ENCODE assay signal across 1 cellular context in the genomic region with DNA sequence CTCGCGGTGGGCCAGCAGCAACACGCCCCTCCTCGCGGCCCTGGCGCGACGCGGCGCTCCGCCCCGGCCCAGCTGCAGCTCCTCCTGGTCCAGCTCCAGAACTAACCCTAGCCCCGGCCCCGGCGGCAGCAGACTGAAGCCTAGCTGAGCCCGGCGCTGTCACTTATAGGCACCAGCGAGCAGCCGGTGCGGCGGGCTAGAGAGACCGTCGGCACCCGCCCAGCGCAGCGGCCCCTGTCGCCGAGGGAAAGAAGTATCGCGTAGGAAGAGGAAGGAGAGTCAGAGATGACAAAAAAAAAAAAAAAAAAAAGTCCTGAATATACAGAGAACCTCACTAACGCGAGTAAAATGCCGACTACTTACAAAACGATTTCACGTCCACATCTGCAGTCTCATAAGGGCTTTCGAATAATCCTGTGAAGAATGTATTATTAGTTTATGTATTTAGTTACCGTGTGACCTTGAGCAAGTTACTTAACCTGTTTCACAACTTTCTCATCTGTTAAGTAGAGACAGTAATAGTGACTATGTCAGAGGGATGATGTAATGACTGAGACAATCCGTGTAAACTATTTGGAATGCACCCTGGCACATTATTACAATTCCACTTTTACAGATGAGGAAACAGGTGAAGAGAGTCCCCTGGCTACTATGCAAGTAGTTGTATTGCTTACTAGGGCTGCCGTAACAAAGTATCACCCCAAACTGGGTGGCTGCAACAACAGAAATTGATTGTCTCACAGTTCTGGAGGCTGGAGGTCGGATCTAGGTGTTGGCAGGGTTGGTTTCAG.
TF ChIP-seq lines count a peak whose summit lies in the region.

A gene (minus strand): TSS at position 135 of the 791 bp plus-strand sequence. CDS start 791 bp downstream, outside the sequence.

TF ChIP-seq in HepG2, 621 proteins besides CTCF, POLR2A, EP300 and RAD21 (continued from another document and continues in another):
- TF ChIP-seq ZSCAN9 (CRISPR knock-in tag; IDR thresholded peaks at IDR 0.05; ENCODE audit: borderline replicate concordance), result peak; percentile 95
- TF ChIP-seq ZNF256 (CRISPR knock-in tag; conservative IDR thresholded peaks at IDR 0.05), result peak; percentile 83; the same call in 1 of the 2 replicates
- TF ChIP-seq, protein P1, sequence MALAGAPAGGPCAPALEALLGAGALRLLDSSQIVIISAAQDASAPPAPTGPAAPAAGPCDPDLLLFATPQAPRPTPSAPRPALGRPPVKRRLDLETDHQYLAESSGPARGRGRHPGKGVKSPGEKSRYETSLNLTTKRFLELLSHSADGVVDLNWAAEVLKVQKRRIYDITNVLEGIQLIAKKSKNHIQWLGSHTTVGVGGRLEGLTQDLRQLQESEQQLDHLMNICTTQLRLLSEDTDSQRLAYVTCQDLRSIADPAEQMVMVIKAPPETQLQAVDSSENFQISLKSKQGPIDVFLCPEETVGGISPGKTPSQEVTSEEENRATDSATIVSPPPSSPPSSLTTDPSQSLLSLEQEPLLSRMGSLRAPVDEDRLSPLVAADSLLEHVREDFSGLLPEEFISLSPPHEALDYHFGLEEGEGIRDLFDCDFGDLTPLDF (CRISPR knock-in tag; IDR thresholded peaks at IDR 0.05), result peak; percentile 83
- peak; percentile 83; the same call in 1 of the 2 replicates for TF ChIP-seq ZNF329 (CRISPR knock-in tag; IDR thresholded peaks at IDR 0.05; ENCODE audit: low read depth)
- peak; percentile 93; the same call in 1 of the 2 replicates for TF ChIP-seq SATB2 (CRISPR knock-in tag; IDR thresholded peaks at IDR 0.05)
- TF ChIP-seq HOXA5 (CRISPR knock-in tag; IDR thresholded peaks at IDR 0.05), result peak; percentile 86; the same call in 1 of the 2 replicates
- no peak for TF ChIP-seq ZNF383 (CRISPR knock-in tag; IDR thresholded peaks at IDR 0.05; ENCODE audit: borderline replicate concordance)
- peak; percentile 82; the same call in 1 of the 2 replicates for TF ChIP-seq ZNF589 (CRISPR knock-in tag; conservative IDR thresholded peaks at IDR 0.05)
- no peak; the same call in 1 of the 2 replicates for TF ChIP-seq ZNF780A (CRISPR knock-in tag; IDR thresholded peaks at IDR 0.05)
- TF ChIP-seq ZNF12 (CRISPR knock-in tag; IDR thresholded peaks at IDR 0.05), result peak; percentile 59; the same call in 1 of the 2 replicates
- no peak for TF ChIP-seq ZNF746 (CRISPR knock-in tag; IDR thresholded peaks at IDR 0.05)
- peak; percentile 96 for TF ChIP-seq ZNF564 (CRISPR knock-in tag; IDR thresholded peaks at IDR 0.05)
- TF ChIP-seq, protein P2, sequence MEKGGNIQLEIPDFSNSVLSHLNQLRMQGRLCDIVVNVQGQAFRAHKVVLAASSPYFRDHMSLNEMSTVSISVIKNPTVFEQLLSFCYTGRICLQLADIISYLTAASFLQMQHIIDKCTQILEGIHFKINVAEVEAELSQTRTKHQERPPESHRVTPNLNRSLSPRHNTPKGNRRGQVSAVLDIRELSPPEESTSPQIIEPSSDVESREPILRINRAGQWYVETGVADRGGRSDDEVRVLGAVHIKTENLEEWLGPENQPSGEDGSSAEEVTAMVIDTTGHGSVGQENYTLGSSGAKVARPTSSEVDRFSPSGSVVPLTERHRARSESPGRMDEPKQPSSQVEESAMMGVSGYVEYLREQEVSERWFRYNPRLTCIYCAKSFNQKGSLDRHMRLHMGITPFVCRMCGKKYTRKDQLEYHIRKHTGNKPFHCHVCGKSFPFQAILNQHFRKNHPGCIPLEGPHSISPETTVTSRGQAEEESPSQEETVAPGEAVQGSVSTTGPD (CRISPR knock-in tag; IDR thresholded peaks at IDR 0.05), result no peak
- TF ChIP-seq, protein P3, sequence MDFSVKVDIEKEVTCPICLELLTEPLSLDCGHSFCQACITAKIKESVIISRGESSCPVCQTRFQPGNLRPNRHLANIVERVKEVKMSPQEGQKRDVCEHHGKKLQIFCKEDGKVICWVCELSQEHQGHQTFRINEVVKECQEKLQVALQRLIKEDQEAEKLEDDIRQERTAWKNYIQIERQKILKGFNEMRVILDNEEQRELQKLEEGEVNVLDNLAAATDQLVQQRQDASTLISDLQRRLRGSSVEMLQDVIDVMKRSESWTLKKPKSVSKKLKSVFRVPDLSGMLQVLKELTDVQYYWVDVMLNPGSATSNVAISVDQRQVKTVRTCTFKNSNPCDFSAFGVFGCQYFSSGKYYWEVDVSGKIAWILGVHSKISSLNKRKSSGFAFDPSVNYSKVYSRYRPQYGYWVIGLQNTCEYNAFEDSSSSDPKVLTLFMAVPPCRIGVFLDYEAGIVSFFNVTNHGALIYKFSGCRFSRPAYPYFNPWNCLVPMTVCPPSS (IDR thresholded peaks at IDR 0.05), result no peak
- TF ChIP-seq, protein P4, sequence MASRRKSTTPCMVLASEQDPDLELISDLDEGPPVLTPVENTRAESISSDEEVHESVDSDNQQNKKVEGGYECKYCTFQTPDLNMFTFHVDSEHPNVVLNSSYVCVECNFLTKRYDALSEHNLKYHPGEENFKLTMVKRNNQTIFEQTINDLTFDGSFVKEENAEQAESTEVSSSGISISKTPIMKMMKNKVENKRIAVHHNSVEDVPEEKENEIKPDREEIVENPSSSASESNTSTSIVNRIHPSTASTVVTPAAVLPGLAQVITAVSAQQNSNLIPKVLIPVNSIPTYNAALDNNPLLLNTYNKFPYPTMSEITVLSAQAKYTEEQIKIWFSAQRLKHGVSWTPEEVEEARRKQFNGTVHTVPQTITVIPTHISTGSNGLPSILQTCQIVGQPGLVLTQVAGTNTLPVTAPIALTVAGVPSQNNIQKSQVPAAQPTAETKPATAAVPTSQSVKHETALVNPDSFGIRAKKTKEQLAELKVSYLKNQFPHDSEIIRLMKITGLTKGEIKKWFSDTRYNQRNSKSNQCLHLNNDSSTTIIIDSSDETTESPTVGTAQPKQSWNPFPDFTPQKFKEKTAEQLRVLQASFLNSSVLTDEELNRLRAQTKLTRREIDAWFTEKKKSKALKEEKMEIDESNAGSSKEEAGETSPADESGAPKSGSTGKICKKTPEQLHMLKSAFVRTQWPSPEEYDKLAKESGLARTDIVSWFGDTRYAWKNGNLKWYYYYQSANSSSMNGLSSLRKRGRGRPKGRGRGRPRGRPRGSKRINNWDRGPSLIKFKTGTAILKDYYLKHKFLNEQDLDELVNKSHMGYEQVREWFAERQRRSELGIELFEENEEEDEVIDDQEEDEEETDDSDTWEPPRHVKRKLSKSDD (CRISPR knock-in tag; IDR thresholded peaks at IDR 0.05; ENCODE audit: low read depth), result peak; percentile 49
- TF ChIP-seq, protein P5, sequence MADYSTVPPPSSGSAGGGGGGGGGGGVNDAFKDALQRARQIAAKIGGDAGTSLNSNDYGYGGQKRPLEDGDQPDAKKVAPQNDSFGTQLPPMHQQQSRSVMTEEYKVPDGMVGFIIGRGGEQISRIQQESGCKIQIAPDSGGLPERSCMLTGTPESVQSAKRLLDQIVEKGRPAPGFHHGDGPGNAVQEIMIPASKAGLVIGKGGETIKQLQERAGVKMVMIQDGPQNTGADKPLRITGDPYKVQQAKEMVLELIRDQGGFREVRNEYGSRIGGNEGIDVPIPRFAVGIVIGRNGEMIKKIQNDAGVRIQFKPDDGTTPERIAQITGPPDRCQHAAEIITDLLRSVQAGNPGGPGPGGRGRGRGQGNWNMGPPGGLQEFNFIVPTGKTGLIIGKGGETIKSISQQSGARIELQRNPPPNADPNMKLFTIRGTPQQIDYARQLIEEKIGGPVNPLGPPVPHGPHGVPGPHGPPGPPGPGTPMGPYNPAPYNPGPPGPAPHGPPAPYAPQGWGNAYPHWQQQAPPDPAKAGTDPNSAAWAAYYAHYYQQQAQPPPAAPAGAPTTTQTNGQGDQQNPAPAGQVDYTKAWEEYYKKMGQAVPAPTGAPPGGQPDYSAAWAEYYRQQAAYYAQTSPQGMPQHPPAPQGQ (CRISPR knock-in tag; IDR thresholded peaks at IDR 0.05; ENCODE audit: borderline replicate concordance), result no peak
- TF ChIP-seq, protein P6, sequence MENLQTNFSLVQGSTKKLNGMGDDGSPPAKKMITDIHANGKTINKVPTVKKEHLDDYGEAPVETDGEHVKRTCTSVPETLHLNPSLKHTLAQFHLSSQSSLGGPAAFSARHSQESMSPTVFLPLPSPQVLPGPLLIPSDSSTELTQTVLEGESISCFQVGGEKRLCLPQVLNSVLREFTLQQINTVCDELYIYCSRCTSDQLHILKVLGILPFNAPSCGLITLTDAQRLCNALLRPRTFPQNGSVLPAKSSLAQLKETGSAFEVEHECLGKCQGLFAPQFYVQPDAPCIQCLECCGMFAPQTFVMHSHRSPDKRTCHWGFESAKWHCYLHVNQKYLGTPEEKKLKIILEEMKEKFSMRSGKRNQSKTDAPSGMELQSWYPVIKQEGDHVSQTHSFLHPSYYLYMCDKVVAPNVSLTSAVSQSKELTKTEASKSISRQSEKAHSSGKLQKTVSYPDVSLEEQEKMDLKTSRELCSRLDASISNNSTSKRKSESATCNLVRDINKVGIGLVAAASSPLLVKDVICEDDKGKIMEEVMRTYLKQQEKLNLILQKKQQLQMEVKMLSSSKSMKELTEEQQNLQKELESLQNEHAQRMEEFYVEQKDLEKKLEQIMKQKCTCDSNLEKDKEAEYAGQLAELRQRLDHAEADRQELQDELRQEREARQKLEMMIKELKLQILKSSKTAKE (CRISPR knock-in tag; IDR thresholded peaks at IDR 0.05; ENCODE audit: borderline replicate concordance), result peak; percentile 47; the same call in 1 of the 2 replicates
- no peak for TF ChIP-seq TRIM24 (CRISPR knock-in tag; IDR thresholded peaks at IDR 0.05)
- TF ChIP-seq REXO4 (CRISPR knock-in tag; IDR thresholded peaks at IDR 0.05; ENCODE audit: borderline replicate concordance), result no peak
- TF ChIP-seq CCDC6 (CRISPR knock-in tag; IDR thresholded peaks at IDR 0.05), result peak; percentile 95; the same call in 1 of the 2 replicates
- TF ChIP-seq ATRX (CRISPR knock-in tag; IDR thresholded peaks at IDR 0.05; ENCODE audit: borderline replicate concordance), result no peak
- no peak for TF ChIP-seq SMAD1 (CRISPR knock-in tag; IDR thresholded peaks at IDR 0.05; ENCODE audit: borderline replicate concordance, low read depth)
- TF ChIP-seq ZNF558 (CRISPR knock-in tag; IDR thresholded peaks at IDR 0.05; ENCODE audit: borderline replicate concordance), result peak; percentile 80; the same call in 1 of the 2 replicates
- TF ChIP-seq, protein P7, sequence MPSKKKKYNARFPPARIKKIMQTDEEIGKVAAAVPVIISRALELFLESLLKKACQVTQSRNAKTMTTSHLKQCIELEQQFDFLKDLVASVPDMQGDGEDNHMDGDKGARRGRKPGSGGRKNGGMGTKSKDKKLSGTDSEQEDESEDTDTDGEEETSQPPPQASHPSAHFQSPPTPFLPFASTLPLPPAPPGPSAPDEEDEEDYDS (CRISPR knock-in tag; IDR thresholded peaks at IDR 0.05), result peak; percentile 99
- no peak for TF ChIP-seq ZNF552 (CRISPR knock-in tag; IDR thresholded peaks at IDR 0.05; ENCODE audit: borderline replicate concordance)
- peak; percentile 93 for TF ChIP-seq NKX3-1 (CRISPR knock-in tag; IDR thresholded peaks at IDR 0.05)
- TF ChIP-seq ATM (IDR thresholded peaks at IDR 0.05; ENCODE audit: borderline replicate concordance), result no peak
- TF ChIP-seq, protein P8, sequence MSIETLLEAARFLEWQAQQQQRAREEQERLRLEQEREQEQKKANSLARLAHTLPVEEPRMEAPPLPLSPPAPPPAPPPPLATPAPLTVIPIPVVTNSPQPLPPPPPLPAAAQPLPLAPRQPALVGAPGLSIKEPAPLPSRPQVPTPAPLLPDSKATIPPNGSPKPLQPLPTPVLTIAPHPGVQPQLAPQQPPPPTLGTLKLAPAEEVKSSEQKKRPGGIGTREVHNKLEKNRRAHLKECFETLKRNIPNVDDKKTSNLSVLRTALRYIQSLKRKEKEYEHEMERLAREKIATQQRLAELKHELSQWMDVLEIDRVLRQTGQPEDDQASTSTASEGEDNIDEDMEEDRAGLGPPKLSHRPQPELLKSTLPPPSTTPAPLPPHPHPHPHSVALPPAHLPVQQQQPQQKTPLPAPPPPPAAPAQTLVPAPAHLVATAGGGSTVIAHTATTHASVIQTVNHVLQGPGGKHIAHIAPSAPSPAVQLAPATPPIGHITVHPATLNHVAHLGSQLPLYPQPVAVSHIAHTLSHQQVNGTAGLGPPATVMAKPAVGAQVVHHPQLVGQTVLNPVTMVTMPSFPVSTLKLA (IDR thresholded peaks at IDR 0.05), result no peak
- no peak; the same call in 1 of the 2 replicates for TF ChIP-seq SOX5 (CRISPR knock-in tag; IDR thresholded peaks at IDR 0.05; ENCODE audit: borderline replicate concordance)
- no peak for TF ChIP-seq NPAS2 (CRISPR knock-in tag; IDR thresholded peaks at IDR 0.05; ENCODE audit: borderline replicate concordance)
- no peak for TF ChIP-seq MAFG (CRISPR knock-in tag; IDR thresholded peaks at IDR 0.05)
- TF ChIP-seq ZNF777 (CRISPR knock-in tag; IDR thresholded peaks at IDR 0.05), result peak; percentile 72; the same call in 1 of the 2 replicates
- no peak for TF ChIP-seq ZBTB3 (CRISPR knock-in tag; IDR thresholded peaks at IDR 0.05; ENCODE audit: borderline replicate concordance, low read depth)
- TF ChIP-seq GFI1 (CRISPR knock-in tag; IDR thresholded peaks at IDR 0.05; ENCODE audit: borderline replicate concordance), result 0 out of 2 replicates have a peak, but pooled peaks have one; percentile 55
- no peak for TF ChIP-seq FIP1L1 (IDR thresholded peaks at IDR 0.05; ENCODE audit: borderline replicate concordance, insufficient read depth, low read depth, low read length)
- TF ChIP-seq TCF7L2 (IDR thresholded peaks at IDR 0.05; ENCODE audit: low read depth, low read length), result no peak
- TF ChIP-seq, protein P9, sequence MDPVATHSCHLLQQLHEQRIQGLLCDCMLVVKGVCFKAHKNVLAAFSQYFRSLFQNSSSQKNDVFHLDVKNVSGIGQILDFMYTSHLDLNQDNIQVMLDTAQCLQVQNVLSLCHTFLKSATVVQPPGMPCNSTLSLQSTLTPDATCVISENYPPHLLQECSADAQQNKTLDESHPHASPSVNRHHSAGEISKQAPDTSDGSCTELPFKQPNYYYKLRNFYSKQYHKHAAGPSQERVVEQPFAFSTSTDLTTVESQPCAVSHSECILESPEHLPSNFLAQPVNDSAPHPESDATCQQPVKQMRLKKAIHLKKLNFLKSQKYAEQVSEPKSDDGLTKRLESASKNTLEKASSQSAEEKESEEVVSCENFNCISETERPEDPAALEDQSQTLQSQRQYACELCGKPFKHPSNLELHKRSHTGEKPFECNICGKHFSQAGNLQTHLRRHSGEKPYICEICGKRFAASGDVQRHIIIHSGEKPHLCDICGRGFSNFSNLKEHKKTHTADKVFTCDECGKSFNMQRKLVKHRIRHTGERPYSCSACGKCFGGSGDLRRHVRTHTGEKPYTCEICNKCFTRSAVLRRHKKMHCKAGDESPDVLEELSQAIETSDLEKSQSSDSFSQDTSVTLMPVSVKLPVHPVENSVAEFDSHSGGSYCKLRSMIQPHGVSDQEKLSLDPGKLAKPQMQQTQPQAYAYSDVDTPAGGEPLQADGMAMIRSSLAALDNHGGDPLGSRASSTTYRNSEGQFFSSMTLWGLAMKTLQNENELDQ (CRISPR knock-in tag; IDR thresholded peaks at IDR 0.05; ENCODE audit: borderline replicate concordance), result 0 out of 2 replicates have a peak, but pooled peaks have one; percentile 56
- TF ChIP-seq PHF21A (CRISPR knock-in tag; IDR thresholded peaks at IDR 0.05), result peak; percentile 76
- TF ChIP-seq JARID2 (CRISPR knock-in tag; IDR thresholded peaks at IDR 0.05; ENCODE audit: insufficient replicate concordance), result peak; percentile 55
- 0 out of 2 replicates have a peak, but pooled peaks have one; percentile 51 for TF ChIP-seq PAX8 (CRISPR knock-in tag; IDR thresholded peaks at IDR 0.05; ENCODE audit: borderline replicate concordance)
- TF ChIP-seq KAT2B (IDR thresholded peaks at IDR 0.05; ENCODE audit: borderline replicate concordance, low read depth, low read length), result no peak
- TF ChIP-seq, protein P10, sequence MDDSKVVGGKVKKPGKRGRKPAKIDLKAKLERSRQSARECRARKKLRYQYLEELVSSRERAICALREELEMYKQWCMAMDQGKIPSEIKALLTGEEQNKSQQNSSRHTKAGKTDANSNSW (CRISPR knock-in tag; IDR thresholded peaks at IDR 0.05; ENCODE audit: borderline replicate concordance), result no peak
